In the genomic region with DNA sequence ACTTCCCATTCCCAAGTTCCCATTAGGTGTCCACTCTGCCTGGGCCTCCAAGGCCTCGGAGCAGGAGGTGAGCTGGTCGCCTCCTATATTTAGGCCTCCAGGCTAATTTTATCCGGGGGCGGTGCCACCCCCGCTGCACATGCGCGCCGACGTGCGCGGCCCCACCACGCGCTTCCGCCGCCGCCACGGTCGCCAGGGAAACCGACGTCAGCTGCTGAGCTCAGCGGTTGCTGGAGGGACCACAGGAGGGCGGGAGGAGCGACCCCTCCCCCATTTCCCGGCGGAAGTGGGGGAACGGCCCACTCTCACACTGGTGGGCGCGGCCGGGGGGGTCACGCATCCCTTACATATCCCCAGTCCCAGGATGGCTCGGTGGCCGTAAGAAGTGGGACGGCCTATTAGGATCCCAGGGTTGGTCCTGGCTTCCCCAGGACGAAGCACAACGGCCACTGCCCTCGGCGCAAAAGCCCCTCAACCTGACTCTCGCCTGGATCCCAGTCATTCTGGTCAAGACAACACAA, we compare ENCODE assay signal across 8 cellular contexts. TPM values are rescaled to one million over a fixed set of nuclear protein-coding genes. Genes with fewer than 3 reads are reported as not detected.
DNase-seq lines count a peak whose midpoint lies in the region; ATAC-seq and TF ChIP-seq lines count a peak whose summit lies in the region.

No MANE protein-coding gene starts in this region.

- no peak for TF ChIP-seq CTCF in lung (IDR thresholded peaks at IDR 0.05; ENCODE audit: control extremely low read depth, extremely low read depth)

- H3K36me3 ChIP-seq in ectodermal cell (ENCODE audit: control insufficient read depth, insufficient read depth, low read length) = peaks cover 28% of the 10 kb centered on the region
- peaks cover 28 to 44% of the 10 kb centered on the region in 2 donors for H3K36me3 ChIP-seq in lung (ENCODE audit: control insufficient read depth in 2 of 2, insufficient read depth in 2 of 2, low read length in 2 of 2)

- peaks cover 18% of the 10 kb centered on the region for H3K4me1 ChIP-seq in ectodermal cell (ENCODE audit: control insufficient read depth, insufficient read depth, low read length)
- peaks cover 5 to 19% of the 10 kb centered on the region in 2 donors for H3K4me1 ChIP-seq in lung (ENCODE audit: control insufficient read depth in 2 of 2, insufficient read depth in 2 of 2, low read length in 2 of 2)

- ATAC-seq in HG02610 (IDR thresholded peaks at IDR 0.05; ENCODE audit: unreplicated experiment) = peak; percentile 47
- ATAC-seq in activated CD8-positive, alpha-beta T cell treated with anti-CD3 and anti-CD28 coated beads, Interleukin-2, amount 10 ng/mL, durations not matched to agents 7 days and 5 days = peak; percentile 42
- ATAC-seq in lung (ENCODE audit: insufficient read depth, low FRiP score) = peak; percentile 51

- WGBS in ectodermal cell, 2 experiments = 1% methylated on average over 38 of the region's 38 CpGs
- WGBS in lung, 2 donors = 1 to 3% methylated on average over 35 to 38 of the region's 38 CpGs

- H3K9me3 ChIP-seq in ectodermal cell (ENCODE audit: control insufficient read depth, low read length) (no peaks in the 10 kb centered on the region), lung (ENCODE audit: control insufficient read depth in 2 of 2, insufficient read depth in 1 of 2, low read length in 1 of 2) (no peaks in the 10 kb centered on the region)

- no peaks in the 10 kb centered on the region for H3K9me3 Mint-ChIP-seq in activated CD8-positive, alpha-beta T cell treated with anti-CD3 and anti-CD28 coated beads, Interleukin-2, amount 10 ng/mL, durations not matched to agents 7 days and 5 days (ENCODE audit: insufficient read depth)

- peak overlapping the region; percentile 85 for H3K4me3 Mint-ChIP-seq in activated CD8-positive, alpha-beta T cell treated with anti-CD3 and anti-CD28 coated beads, Interleukin-2, amount 10 ng/mL, durations not matched to agents 7 days and 5 days

- peak overlapping the region; percentile 38 for H3K27ac ChIP-seq in ectodermal cell (ENCODE audit: insufficient read depth, low read depth, low read length, poor library complexity, severe bottlenecking)
- H3K27ac ChIP-seq in lung (ENCODE audit: low read depth in 1 of 2, low read length in 1 of 2) = peak overlapping the region; percentile 98 to 99

- H3K4me1 Mint-ChIP-seq in activated CD8-positive, alpha-beta T cell treated with anti-CD3 and anti-CD28 coated beads, Interleukin-2, amount 10 ng/mL, durations not matched to agents 7 days and 5 days (ENCODE audit: low read depth) = peaks cover 15% of the 10 kb centered on the region

- POLR2A ChIA-PET in activated CD8-positive, alpha-beta T cell treated with anti-CD3 and anti-CD28 coated beads, Interleukin-2, amount 10 ng/mL, durations not matched to agents 7 days and 5 days (lab: Charles Lee) = interaction anchor here (0.6 to 8.1 kb wide), 6 partner anchors 8 to 71 kb away, joined by 3 to 164 read pairs (median 3); no protein-coding TSS in a partner anchor

- no peaks in the 10 kb centered on the region for H3K27me3 ChIP-seq in ectodermal cell (ENCODE audit: control insufficient read depth, insufficient read depth, low read length, poor library complexity, severe bottlenecking)
- H3K27me3 ChIP-seq in lung (ENCODE audit: control insufficient read depth, insufficient read depth) = no peaks in the 10 kb centered on the region

- peaks cover 28% of the 10 kb centered on the region for H3K36me3 Mint-ChIP-seq in activated CD8-positive, alpha-beta T cell treated with anti-CD3 and anti-CD28 coated beads, Interleukin-2, amount 10 ng/mL, durations not matched to agents 7 days and 5 days (ENCODE audit: low read depth)

- H3K27me3 Mint-ChIP-seq in activated CD8-positive, alpha-beta T cell treated with anti-CD3 and anti-CD28 coated beads, Interleukin-2, amount 10 ng/mL, durations not matched to agents 7 days and 5 days (ENCODE audit: low read depth) = no peaks in the 10 kb centered on the region

- DNase-seq in NCI-H345 (lab: John Stamatoyannopoulos, UW) (peak; percentile 76), lung (ENCODE audit: low spot score) (peak; percentile 88), NCI-H187 treated with DMSO at 0.1 percent for 48 hours (lab: John Stamatoyannopoulos, UW) (no peak)
- DNase-seq in activated CD8-positive, alpha-beta T cell treated with anti-CD3 and anti-CD28 coated beads, Interleukin-2, amount 10 ng/mL, durations not matched to agents 7 days and 5 days = peak; percentile 93
- peak; percentile 75 to 83 for DNase-seq in stimulated activated CD4-positive, alpha-beta T cell treated with anti-CD3 and anti-CD28 coated beads, Interleukin-4, amount 100 ng/mL, for 48 hours (ENCODE audit: low read depth in 2 of 2)

- CTCF ChIA-PET in activated CD8-positive, alpha-beta T cell treated with anti-CD3 and anti-CD28 coated beads, Interleukin-2, amount 10 ng/mL, durations not matched to agents 7 days and 5 days (lab: Charles Lee) = interaction anchor here (14.0 kb wide), 1 partner anchor 13 kb away, joined by 165 read pairs; no protein-coding TSS in a partner anchor

- peak overlapping the region; percentile 91 for H3K27ac Mint-ChIP-seq in activated CD8-positive, alpha-beta T cell treated with anti-CD3 and anti-CD28 coated beads, Interleukin-2, amount 10 ng/mL, durations not matched to agents 7 days and 5 days

- peak overlapping the region; percentile 73; the same call in 1 of the 2 replicates for H3K4me3 ChIP-seq in GM08714 (ENCODE audit: low read length)
- H3K4me3 ChIP-seq in ectodermal cell (ENCODE audit: insufficient read depth, low read depth, low read length) = peak overlapping the region; percentile 74
- H3K4me3 ChIP-seq in lung = peak overlapping the region; percentile 77

RNA-seq across cellular contexts. Expression of a gene that starts 1.0 kb away (rescaled TPM):
- 10 to 100 TPM; 35.0 to 38.1 TPM for total RNA-seq in activated CD8-positive, alpha-beta T cell treated with anti-CD3 and anti-CD28 coated beads, Interleukin-2, amount 10 ng/mL, durations not matched to agents 7 days and 5 days
- polyA plus RNA-seq in ectodermal cell (2013, experiment 1 of 4) = 20.6 TPM
- 22.6 TPM for polyA plus RNA-seq in ectodermal cell (2013, experiment 2 of 4)
- polyA plus RNA-seq in ectodermal cell (2013, experiment 3 of 4) = 20.0 TPM
- 21.2 TPM for polyA plus RNA-seq in ectodermal cell (2013, experiment 4 of 4)
- total RNA-seq in lung = 100 to 1,000 TPM; 132 to 238 TPM
- 100 to 1,000 TPM in 1 of 2 donors, 10 to 100 TPM in 1; 93.5 to 126 TPM for polyA plus RNA-seq in lung

RNA-seq across cellular contexts. Expression of a gene that starts 11.6 kb away (rescaled TPM):
- total RNA-seq in activated CD8-positive, alpha-beta T cell treated with anti-CD3 and anti-CD28 coated beads, Interleukin-2, amount 10 ng/mL, durations not matched to agents 7 days and 5 days = 10 to 100 TPM; 56.3 to 56.7 TPM
- 50.3 TPM for polyA plus RNA-seq in ectodermal cell (2013, experiment 1 of 4)
- polyA plus RNA-seq in ectodermal cell (2013, experiment 2 of 4) = 44.8 TPM
- polyA plus RNA-seq in ectodermal cell (2013, experiment 3 of 4) = 38.2 TPM
- 47.1 TPM for polyA plus RNA-seq in ectodermal cell (2013, experiment 4 of 4)
- 10 to 100 TPM; 33.9 to 76.2 TPM for total RNA-seq in lung
- 10 to 100 TPM; 45.4 to 46.2 TPM for polyA plus RNA-seq in lung

RNA-seq across cellular contexts. Expression of a gene that starts 25.0 kb away (rescaled TPM):
- 10 to 100 TPM; 39.6 to 44.1 TPM for total RNA-seq in activated CD8-positive, alpha-beta T cell treated with anti-CD3 and anti-CD28 coated beads, Interleukin-2, amount 10 ng/mL, durations not matched to agents 7 days and 5 days
- polyA plus RNA-seq in ectodermal cell (2013, experiment 1 of 4) = 18.8 TPM
- polyA plus RNA-seq in ectodermal cell (2013, experiment 2 of 4) = 18.2 TPM
- 31.3 TPM for polyA plus RNA-seq in ectodermal cell (2013, experiment 3 of 4)
- 28.9 TPM for polyA plus RNA-seq in ectodermal cell (2013, experiment 4 of 4)
- total RNA-seq in lung = 10 to 100 TPM; 24.4 to 33.1 TPM
- polyA plus RNA-seq in lung = 10 to 100 TPM; 13.2 to 19.0 TPM

RNA-seq across cellular contexts. Expression of a gene that starts 27.3 kb away (rescaled TPM):
- total RNA-seq in activated CD8-positive, alpha-beta T cell treated with anti-CD3 and anti-CD28 coated beads, Interleukin-2, amount 10 ng/mL, durations not matched to agents 7 days and 5 days = under 1 TPM in 1 of 2 experiments, not detected in 1; 0.29 TPM
- polyA plus RNA-seq in ectodermal cell (2013, experiment 1 of 4) = not detected
- polyA plus RNA-seq in ectodermal cell (2013, experiment 2 of 4) = 0.21 TPM
- 0.91 TPM for polyA plus RNA-seq in ectodermal cell (2013, experiment 3 of 4)
- 0.53 TPM for polyA plus RNA-seq in ectodermal cell (2013, experiment 4 of 4)
- under 1 TPM in 1 of 2 donors, not detected in 1; 0.55 TPM for total RNA-seq in lung
- polyA plus RNA-seq in lung = under 1 TPM; 0.22 to 0.28 TPM

RNA-seq across cellular contexts. Expression of a gene that starts 32.9 kb away (rescaled TPM):
- not detected for total RNA-seq in activated CD8-positive, alpha-beta T cell treated with anti-CD3 and anti-CD28 coated beads, Interleukin-2, amount 10 ng/mL, durations not matched to agents 7 days and 5 days
- not detected for polyA plus RNA-seq in ectodermal cell (2013, experiment 1 of 4)
- polyA plus RNA-seq in ectodermal cell (2013, experiment 2 of 4) = not detected
- not detected for polyA plus RNA-seq in ectodermal cell (2013, experiment 3 of 4)
- polyA plus RNA-seq in ectodermal cell (2013, experiment 4 of 4) = not detected
- total RNA-seq in lung = under 1 TPM in 1 of 2 donors, not detected in 1; 0.12 TPM
- polyA plus RNA-seq in lung = under 1 TPM; 0.28 to 0.68 TPM
